In genomic region chrX:47196098-47196497, GRCh38 we compare ENCODE assay signal across 8 cellular contexts. TPM values are rescaled to one million over a fixed set of nuclear protein-coding genes. Genes with fewer than 3 reads are reported as not detected.
DNase-seq lines count a peak whose midpoint lies in the region; ATAC-seq and TF ChIP-seq lines count a peak whose summit lies in the region.
"Had no signal": no experiment of that assay in that cellular context is flagged by ENCODE, and none has a peak within 500 bp of the region (broad histone marks: within the 10 kb centered on the region; RNA-seq: fewer than 3 reads in every experiment).

No MANE protein-coding gene starts in this region.

- intact Hi-C loops in Panc1 (cut with micrococcal nuclease; ENCODE audit: unreplicated experiment), result loop anchor here (10.0 kb wide), 2 partner anchors 189 to 329 kb away; no protein-coding TSS in a partner anchor

- peaks cover 32% of the 10 kb centered on the region for H3K36me3 Mint-ChIP-seq in progenitor cell of endocrine pancreas (ENCODE audit: insufficient read depth)

- H3K27ac ChIP-seq in DOHH2 (ENCODE audit: low read depth, low read length) (no peak overlapping the region), Panc1 (ENCODE audit: low read length) (peak overlapping the region; percentile 68)

- no peaks in the 10 kb centered on the region for H3K9me3 ChIP-seq in DOHH2 (ENCODE audit: control insufficient read depth, insufficient read depth, low read length)
- H3K9me3 ChIP-seq in Panc1 (ENCODE audit: control insufficient read depth, insufficient read depth, low read depth, low read length), result no peaks in the 10 kb centered on the region

- H3K4me1 ChIP-seq in DOHH2 (ENCODE audit: control insufficient read depth, low read length) (peaks cover 30% of the 10 kb centered on the region), Panc1 (ENCODE audit: control insufficient read depth, insufficient read depth, low read length) (peaks cover 33% of the 10 kb centered on the region)

- BruUV-seq in Panc1 (replicated peaks; lab: Mats Ljungman, UMichigan), result no TSS peak

- no peak for TF ChIP-seq CTCF in DOHH2 (IDR thresholded peaks at IDR 0.05; ENCODE audit: low read depth, low read length, poor library complexity, severe bottlenecking)
- no peak for TF ChIP-seq CTCF in Panc1 (IDR thresholded peaks at IDR 0.05)
- TF ChIP-seq CTCF in epithelial cell of esophagus (IDR thresholded peaks at IDR 0.05; ENCODE audit: insufficient read depth, low read depth, low read length, missing control alignments), result no peak
- no peak for TF ChIP-seq CTCF in progenitor cell of endocrine pancreas (IDR thresholded peaks at IDR 0.05; ENCODE audit: unreplicated experiment)
- no peak for TF ChIP-seq CTCF in GM13977 (IDR thresholded peaks at IDR 0.05; ENCODE audit: extremely low read depth, insufficient read depth, missing control alignments)

- peaks cover 61% of the 10 kb centered on the region for H3K79me2 ChIP-seq in DOHH2 (ENCODE audit: control insufficient read depth, low read length)

- H3K27ac Mint-ChIP-seq in progenitor cell of endocrine pancreas, result peak overlapping the region; percentile 90

- no peak for DNase-seq in Panc1 (ENCODE audit: low read depth, low spot score)
- DNase-seq in epithelial cell of esophagus (ENCODE audit: low read depth), result no peak
- DNase-seq in progenitor cell of endocrine pancreas (ENCODE audit: low spot score, unreplicated experiment), result no peak
- DNase-seq in SKM-1 (lab: John Stamatoyannopoulos, UW; ENCODE audit: unreplicated experiment), result no peak
- no peak for DNase-seq in GOT3 (lab: John Stamatoyannopoulos, UW)
- no peak for DNase-seq in GM13977 (ENCODE audit: low spot score)
- DNase-seq: SIG-M5 had no signal

- H3K27me3 Mint-ChIP-seq in progenitor cell of endocrine pancreas, result no peaks in the 10 kb centered on the region

- CTCF ChIA-PET in Panc1 (lab: Charles Lee), result no interaction called here

- H3K27me3 ChIP-seq in DOHH2 (ENCODE audit: control insufficient read depth, low read length) (no peaks in the 10 kb centered on the region), Panc1 (ENCODE audit: control insufficient read depth, insufficient read depth, low read length) (no peaks in the 10 kb centered on the region)

- ATAC-seq in Panc1, result no peak

- H3K9me2 ChIP-seq in DOHH2 (replicated peaks; ENCODE audit: control insufficient read depth, low read length), result no peaks in the 10 kb centered on the region

- H4K20me1 ChIP-seq in DOHH2 (ENCODE audit: control insufficient read depth, insufficient read depth, low read depth, low read length), result peaks cover 4% of the 10 kb centered on the region; the same call in 1 of the 2 replicates

- peaks cover 12% of the 10 kb centered on the region for H3F3A ChIP-seq in DOHH2 (ENCODE audit: control insufficient read depth, insufficient read depth)

- H3K4me2 ChIP-seq in DOHH2 (ENCODE audit: low read length), result peak overlapping the region; percentile 86; the same call in 1 of the 2 replicates

- H3K4me1 Mint-ChIP-seq in progenitor cell of endocrine pancreas (ENCODE audit: low read depth), result peaks cover 47% of the 10 kb centered on the region

- in situ Hi-C loops in Panc1 (cut with HindIII; ENCODE audit: low pct_unique_long_range_greater_than_20kb, low sequenced_read_pairs), result no loop called here
- in situ Hi-C loops in GM13977 (cut with MboI; ENCODE audit: low pct_unique_long_range_greater_than_20kb, low sequenced_read_pairs, unreplicated experiment), result loop anchor here (25.0 kb wide), 1 partner anchor 316 kb away; no protein-coding TSS in a partner anchor

- H3K4me3 Mint-ChIP-seq in progenitor cell of endocrine pancreas (ENCODE audit: low read depth), result peak overlapping the region; percentile 92

- POLR2A ChIA-PET in Panc1 (lab: Charles Lee), result no interaction called here

- no peak overlapping the region for H3K4me3 ChIP-seq in DOHH2 (ENCODE audit: low read length)
- H3K4me3 ChIP-seq in Panc1 (ENCODE audit: low read depth in 2 of 2, low read length in 2 of 2), result peak overlapping the region; percentile 10 to 14
- peak overlapping the region; percentile 3 for H3K4me3 ChIP-seq in epithelial cell of esophagus (ENCODE audit: low read length)

- peaks cover 74% of the 10 kb centered on the region for H3K36me3 ChIP-seq in DOHH2 (ENCODE audit: control insufficient read depth, low read length)
- H3K36me3 ChIP-seq in Panc1 (ENCODE audit: control insufficient read depth, insufficient read depth, low read length), result peaks cover 10% of the 10 kb centered on the region

- H3K9me3 Mint-ChIP-seq in progenitor cell of endocrine pancreas (ENCODE audit: low read depth), result no peaks in the 10 kb centered on the region

RNA-seq across cellular contexts. Expression of gene UBA1, which starts 2.5 kb away (rescaled TPM):
- total RNA-seq in Panc1 (2021; ENCODE audit: unreplicated experiment) (302 TPM), progenitor cell of endocrine pancreas (524 and 538 TPM in 2 replicates)
- polyA plus RNA-seq in Panc1 (2012; ENCODE audit: insufficient read length), result 333 TPM

RNA-seq across cellular contexts. Expression of gene CDK16, which starts 22.4 kb away (rescaled TPM):
- total RNA-seq in Panc1 (2021; ENCODE audit: unreplicated experiment) (134 TPM), progenitor cell of endocrine pancreas (236 and 253 TPM in 2 replicates)
- 135 TPM for polyA plus RNA-seq in Panc1 (2012; ENCODE audit: insufficient read length)

RNA-seq across cellular contexts. Expression of gene USP11, which starts 36.7 kb away (rescaled TPM):
- 82.4 TPM for total RNA-seq in Panc1 (2021; ENCODE audit: unreplicated experiment)
- polyA plus RNA-seq in Panc1 (2012; ENCODE audit: insufficient read length), result 105 TPM
- total RNA-seq in progenitor cell of endocrine pancreas, result 267 and 277 TPM in 2 replicates

RNA-seq across cellular contexts. Expression of gene RBM10, which starts 51.1 kb away (rescaled TPM):
- 47.1 TPM for total RNA-seq in Panc1 (2021; ENCODE audit: unreplicated experiment)
- polyA plus RNA-seq in Panc1 (2012; ENCODE audit: insufficient read length), result 58.6 TPM
- total RNA-seq in progenitor cell of endocrine pancreas, result 62.5 and 68.2 TPM in 2 replicates

RNA-seq across cellular contexts. Expression of gene NDUFB11, which starts 51.6 kb away (rescaled TPM):
- total RNA-seq in Panc1 (2021; ENCODE audit: unreplicated experiment) (109 TPM), progenitor cell of endocrine pancreas (87.8 and 94.1 TPM in 2 replicates)
- 151 TPM for polyA plus RNA-seq in Panc1 (2012; ENCODE audit: insufficient read length)
